Comparison of ENCODE assay signal across 8 cellular contexts in genomic region chr19:15177269-15178116, GRCh38. TPM values are rescaled to one million over a fixed set of nuclear protein-coding genes. Genes with fewer than 3 reads are reported as not detected.
A peak's percentile ranks its signal among the peaks of the same experiment; 100 is the strongest.
DNase-seq lines count a peak whose midpoint lies in the region; ATAC-seq and TF ChIP-seq lines count a peak whose summit lies in the region.

No MANE protein-coding gene starts in this region.

- no peaks in the 10 kb centered on the region for H3K9me3 ChIP-seq in MG63
- H3K9me3 ChIP-seq in upper lobe of left lung: no peaks in the 10 kb centered on the region

- H3K27me3 ChIP-seq in MG63: no peaks in the 10 kb centered on the region
- no peaks in the 10 kb centered on the region for H3K27me3 ChIP-seq in upper lobe of left lung

- intact Hi-C loops in Right ventricle myocardium superior (cut with DNase I): loop anchor here (5.0 kb wide), 2 partner anchors 75 to 380 kb away; no protein-coding TSS in a partner anchor
- intact Hi-C loops in posterior vena cava (cut with DNase I): loop anchor here (5.0 to 10.0 kb wide), 3 partner anchors 197 to 380 kb away; partner anchors contain the start of gene AKAP8 (in 1 of the 2)

- no peak for TF ChIP-seq EP300 in upper lobe of left lung (IDR thresholded peaks at IDR 0.05)

- H3K4me3 ChIP-seq in MG63 (peak overlapping the region; percentile 9; the same call in 1 of the 2 replicates), upper lobe of left lung (peak overlapping the region in 3 of 4 donors; percentile 20 to 34 (median 31))

- 19 to 24% methylated on average over 23 to 32 of the region's 92 CpGs for WGBS in upper lobe of left lung, 2 donors

- no peaks in the 10 kb centered on the region for H3K36me3 ChIP-seq in MG63
- peaks cover 0 to 6% (median 2%) of the 10 kb centered on the region in 4 donors for H3K36me3 ChIP-seq in upper lobe of left lung

- no peak for TF ChIP-seq POLR2A in upper lobe of left lung (IDR thresholded peaks at IDR 0.05)

- peak; percentile 99 to 100 (median 100) for TF ChIP-seq CTCF in upper lobe of left lung (IDR thresholded peaks at IDR 0.05)

- peak; percentile 59 for DNase-seq in SIG-M5 treated with dmso at 0.1 percent for 504 hours (lab: John Stamatoyannopoulos, UW; ENCODE audit: unreplicated experiment)
- DNase-seq in SIG-M5 (lab: John Stamatoyannopoulos, UW): no peak
- peak; percentile 80 for DNase-seq in MG63
- DNase-seq in SKM-1 treated with dmso at 0.1 percent for 144 hours (lab: John Stamatoyannopoulos, UW; ENCODE audit: unreplicated experiment): peak; percentile 78
- peak; percentile 85 for DNase-seq in activated naive CD4-positive, alpha-beta T cell treated with anti-CD3 and anti-CD28 coated beads, Interleukin-2, amount 50 U/mL, for 16 hours
- peak; percentile 90 for DNase-seq in Right ventricle myocardium superior
- DNase-seq in posterior vena cava (ENCODE audit: low spot score): peak; percentile 94
- DNase-seq in upper lobe of left lung: peak; percentile 85 to 97

- no peak overlapping the region for H3K27ac ChIP-seq in upper lobe of left lung

- peak; percentile 91 for ATAC-seq in Right ventricle myocardium superior (ENCODE audit: poor library complexity)
- peak; percentile 86 to 93 for ATAC-seq in upper lobe of left lung (ENCODE audit: low FRiP score in 2 of 2)

- H3K4me1 ChIP-seq in upper lobe of left lung: peaks cover 3 to 18% (median 10%) of the 10 kb centered on the region in 4 donors

RNA-seq across cellular contexts. Expression of gene NOTCH3, which starts 23.3 kb away (rescaled TPM):
- 0.44 and 0.56 TPM in 2 replicates for total RNA-seq in MG63 (2014; rRNA removed; shearing (Covaris generic); ENCODE audit: low replicate concordance)
- total RNA-seq in Right ventricle myocardium superior (25.0 TPM), posterior vena cava (100 to 1,000 TPM; 164 to 165 TPM), upper lobe of left lung (10 to 100 TPM; 23.9 to 56.6 (median 43.1) TPM)

RNA-seq across cellular contexts. Expression of gene EPHX3, which starts 54.8 kb away (rescaled TPM):
- not detected in 2 replicates for total RNA-seq in MG63 (2014; rRNA removed; shearing (Covaris generic); ENCODE audit: low replicate concordance)
- 0.27 TPM for total RNA-seq in Right ventricle myocardium superior
- total RNA-seq in posterior vena cava: under 1 TPM; 0.48 to 0.51 TPM
- 1 to 10 TPM; 2.0 to 4.8 (median 2.3) TPM for total RNA-seq in upper lobe of left lung

Comparison
In these comparisons a context has a peak if more than half of its experiments do, and no peak if none do; other contexts are left out.
1. RNA of gene NOTCH3, which starts 23.3 kb away (total RNA-seq): 164 to 165 TPM in posterior vena cava, 23.9 to 56.6 TPM in upper lobe of left lung and 25.0 TPM in Right ventricle myocardium superior (single experiment); 0.44 to 0.56 TPM in MG63; every median in the first group is over 10 times any median in the second.